Comparison of ENCODE assay signal across 27 cellular contexts in the genomic region with DNA sequence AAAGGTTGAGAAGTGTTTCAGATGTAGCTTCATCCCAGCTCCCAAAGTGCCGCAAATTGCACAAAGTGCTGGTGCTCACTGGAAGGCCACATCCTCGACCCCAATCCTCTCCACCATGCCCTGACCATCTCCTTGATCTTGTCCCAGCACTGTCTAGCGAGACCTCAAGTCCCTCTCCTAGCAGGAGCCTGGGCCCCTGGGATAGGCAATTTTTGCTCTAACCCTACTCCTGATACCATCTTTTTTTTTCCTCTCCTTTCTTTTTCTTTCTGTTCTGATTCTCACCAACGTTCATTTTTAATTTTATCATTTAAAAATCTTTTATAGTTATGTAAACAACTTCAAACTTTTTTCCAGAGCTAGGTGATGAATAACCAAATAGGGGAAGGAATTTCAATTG. TPM values are rescaled to one million over a fixed set of nuclear protein-coding genes. Genes with fewer than 3 reads are reported as not detected.
"Had no signal": no experiment of that assay in that cellular context is flagged by ENCODE, and none has a peak within 500 bp of the region (broad histone marks: within the 10 kb centered on the region; RNA-seq: fewer than 3 reads in every experiment).

No MANE protein-coding gene starts in this region.

- H3K4me1 Mint-ChIP-seq: natural killer cell; stimulated activated effector memory CD8-positive, alpha-beta T cell treated with anti-CD3 and anti-CD28 coated beads, Interleukin-12 subunit alpha, Interleukin-12 subunit beta, amount 100 ng/mL, for 72 hours; stimulated activated naive B cell treated with anti-CD40 and anti-IgM and Interleukin-4, amounts not matched to agents 10 μg/mL and 1 μg/mL and 100 μg/mL, for 72 hours had no signal

- H3K4me2 ChIP-seq: neural progenitor cell had no signal

- H3K36me3 ChIP-seq: neural progenitor cell, neutrophil, pancreas, right lobe of liver, sigmoid colon, stomach, thoracic aorta, thyroid gland, tibial nerve, upper lobe of left lung, vagina had no signal

- H3K27me3 Mint-ChIP-seq: stimulated activated naive CD8-positive, alpha-beta T cell treated with anti-CD3 and anti-CD28 coated beads, Interleukin-15, Interleukin-2, amounts not matched to agents 100 ng/mL and 50 ng/mL, for 24 hours had no signal

- H3K9me3 Mint-ChIP-seq: natural killer cell; nephron; stimulated activated effector memory CD8-positive, alpha-beta T cell treated with anti-CD3 and anti-CD28 coated beads, Interleukin-12 subunit alpha, Interleukin-12 subunit beta, amount 100 ng/mL, for 72 hours; stimulated activated naive B cell treated with anti-CD40 and anti-IgM and Interleukin-4, amounts not matched to agents 10 μg/mL and 1 μg/mL and 100 μg/mL, for 72 hours; stimulated activated naive CD8-positive, alpha-beta T cell treated with anti-CD3 and anti-CD28 coated beads, Interleukin-15, Interleukin-2, amounts not matched to agents 100 ng/mL and 50 ng/mL, for 24 hours had no signal

- H3K4me3 Mint-ChIP-seq: natural killer cell; nephron; neural progenitor cell; stimulated activated effector memory CD8-positive, alpha-beta T cell treated with anti-CD3 and anti-CD28 coated beads, Interleukin-12 subunit alpha, Interleukin-12 subunit beta, amount 100 ng/mL, for 72 hours; stimulated activated naive B cell treated with anti-CD40 and anti-IgM and Interleukin-4, amounts not matched to agents 10 μg/mL and 1 μg/mL and 100 μg/mL, for 72 hours; stimulated activated naive CD8-positive, alpha-beta T cell treated with anti-CD3 and anti-CD28 coated beads, Interleukin-15, Interleukin-2, amounts not matched to agents 100 ng/mL and 50 ng/mL, for 24 hours had no signal

- H3K27ac ChIP-seq: neural progenitor cell, neutrophil, pancreas, psoas muscle, right lobe of liver, sigmoid colon, stomach, thoracic aorta, thyroid gland, tibial nerve, upper lobe of left lung, vagina had no signal

- H3K9ac ChIP-seq: neural progenitor cell had no signal

- ATAC-seq: natural killer cell; pancreas; psoas muscle; right cardiac atrium; right lobe of liver; stimulated activated effector memory CD8-positive, alpha-beta T cell treated with anti-CD3 and anti-CD28 coated beads, Interleukin-12 subunit alpha, Interleukin-12 subunit beta, amount 100 ng/mL, for 72 hours; stimulated activated naive B cell treated with anti-CD40 and anti-IgM and Interleukin-4, amounts not matched to agents 10 μg/mL and 1 μg/mL and 100 μg/mL, for 72 hours had no signal

- H3K9me3 ChIP-seq: neutrophil, pancreas, psoas muscle, right lobe of liver, sigmoid colon, stomach, thoracic aorta, thyroid gland, tibial nerve, upper lobe of left lung, vagina had no signal

- FAIRE-seq: pancreas, small intestine, urothelium cell line had no signal

- H3K27me3 ChIP-seq: neural progenitor cell, pancreas, right lobe of liver, sigmoid colon, stomach, thyroid gland, tibial nerve, upper lobe of left lung, vagina had no signal

- DNase-seq: natural killer cell; nucleus accumbens; pancreas; psoas muscle; right lobe of liver; sigmoid colon; small intestine; stimulated activated CD4-positive, alpha-beta T cell treated with anti-CD3 and anti-CD28 coated beads, Interleukin-15, amount 100 ng/mL, for 24 hours; stimulated activated CD4-positive, alpha-beta T cell treated with anti-CD3 and anti-CD28 coated beads, Interleukin-2, amount 100 ng/mL, for 24 hours; stimulated activated CD4-positive, alpha-beta T cell treated with anti-CD3 and anti-CD28 coated beads, Interleukin-2, amount 100 ng/mL, for 48 hours; stimulated activated CD4-positive, alpha-beta T cell treated with anti-CD3 and anti-CD28 coated beads, Interleukin-4, amount 100 ng/mL, for 24 hours; stimulated activated naive B cell treated with anti-CD40 and anti-IgM and Interleukin-4, amounts not matched to agents 10 μg/mL and 1 μg/mL and 100 μg/mL, for 72 hours; stimulated activated naive CD4-positive, alpha-beta T cell treated with Interleukin-2 at 50 U/mL for 16 hours; stomach; thyroid gland; upper lobe of left lung had no signal

- H3K36me3 Mint-ChIP-seq: natural killer cell; neural progenitor cell; stimulated activated effector memory CD8-positive, alpha-beta T cell treated with anti-CD3 and anti-CD28 coated beads, Interleukin-12 subunit alpha, Interleukin-12 subunit beta, amount 100 ng/mL, for 72 hours; stimulated activated naive B cell treated with anti-CD40 and anti-IgM and Interleukin-4, amounts not matched to agents 10 μg/mL and 1 μg/mL and 100 μg/mL, for 72 hours had no signal

- H3K4me1 ChIP-seq: pancreas, psoas muscle, right lobe of liver, thyroid gland, upper lobe of left lung had no signal

- H3K4me3 ChIP-seq: neural progenitor cell, pancreas, psoas muscle, right lobe of liver, sigmoid colon, stomach, thoracic aorta, thyroid gland, tibial nerve, upper lobe of left lung, vagina had no signal

- H3K27ac Mint-ChIP-seq: natural killer cell; neural progenitor cell; stimulated activated effector memory CD8-positive, alpha-beta T cell treated with anti-CD3 and anti-CD28 coated beads, Interleukin-12 subunit alpha, Interleukin-12 subunit beta, amount 100 ng/mL, for 72 hours; stimulated activated naive B cell treated with anti-CD40 and anti-IgM and Interleukin-4, amounts not matched to agents 10 μg/mL and 1 μg/mL and 100 μg/mL, for 72 hours; stimulated activated naive CD8-positive, alpha-beta T cell treated with anti-CD3 and anti-CD28 coated beads, Interleukin-15, Interleukin-2, amounts not matched to agents 100 ng/mL and 50 ng/mL, for 24 hours had no signal

- H2AFZ ChIP-seq: neural progenitor cell had no signal

RNA-seq across cellular contexts. Expression of a gene that starts 41.3 kb away (rescaled TPM):
- polyA plus RNA-seq: neural cell had no signal
